Comparison of ENCODE assay signal across 14 cellular contexts in genomic region chr3:66476852-66477381, GRCh38. TPM values are rescaled to one million over a fixed set of nuclear protein-coding genes. Genes with fewer than 3 reads are reported as not detected.
DNase-seq lines count a peak whose midpoint lies in the region; ATAC-seq and TF ChIP-seq lines count a peak whose summit lies in the region.
"Had no signal": no experiment of that assay in that cellular context is flagged by ENCODE, and none has a peak within 500 bp of the region (broad histone marks: within the 10 kb centered on the region; RNA-seq: fewer than 3 reads in every experiment).

No MANE protein-coding gene starts in this region.

- DNase-seq in Caco-2 (peak in 1 of 2 experiments; percentile 35), NCI-H526 treated with DMSO at 0.1 percent for 48 hours (lab: John Stamatoyannopoulos, UW) (peak; percentile 30), prostate gland (ENCODE audit: low spot score) (no peak), activated gamma-delta T cell (lab: John Stamatoyannopoulos, UW) (no peak), HCEC 1CT (no peak), UCSD-AML1 (lab: John Stamatoyannopoulos, UW; ENCODE audit: unreplicated experiment) (no peak)
- no peak for DNase-seq in activated CD4-positive, alpha-beta memory T cell treated with anti-CD3 and anti-CD28 coated beads for 36 hours
- DNase-seq: activated CD8-positive, alpha-beta T cell treated with anti-CD3 and anti-CD28 coated beads, Interleukin-2, amount 10 ng/mL, durations not matched to agents 7 days and 5 days; CD4-positive, alpha-beta memory T cell; NCI-H2029; psoas muscle; SK-N-SH; trophoblast cell had no signal

- H3K4me1 Mint-ChIP-seq in Caco-2 (ENCODE audit: low read depth, unreplicated experiment) = peaks cover 32% of the 10 kb centered on the region
- H3K4me1 Mint-ChIP-seq in activated CD4-positive, alpha-beta memory T cell treated with anti-CD3 and anti-CD28 coated beads for 36 hours (ENCODE audit: low read depth) = peaks cover 23% of the 10 kb centered on the region

- H3K27me3 Mint-ChIP-seq in Caco-2 (ENCODE audit: insufficient read depth, unreplicated experiment) = no peaks in the 10 kb centered on the region
- no peaks in the 10 kb centered on the region for H3K27me3 Mint-ChIP-seq in activated CD4-positive, alpha-beta memory T cell treated with anti-CD3 and anti-CD28 coated beads for 36 hours
- H3K27me3 Mint-ChIP-seq: CD4-positive, alpha-beta memory T cell had no signal

- POLR2A ChIA-PET in Caco-2 (lab: Charles Lee) = no interaction called here
- POLR2A ChIA-PET in activated CD4-positive, alpha-beta memory T cell treated with anti-CD3 and anti-CD28 coated beads for 36 hours (lab: Charles Lee) = no interaction called here

- H3K27me3 ChIP-seq in Caco-2 (replicated peaks; ENCODE audit: control insufficient read depth, insufficient read depth, low read length) (no peaks in the 10 kb centered on the region), gastroesophageal sphincter (no peaks in the 10 kb centered on the region), prostate gland (replicated peaks; ENCODE audit: insufficient read depth) (no peaks in the 10 kb centered on the region)

- intact Hi-C loops in Caco-2 (cut with micrococcal nuclease; ENCODE audit: unreplicated experiment) (no loop called here), prostate gland (cut with DNase I) (no loop called here)
- intact Hi-C loops in activated CD4-positive, alpha-beta memory T cell treated with anti-CD3 and anti-CD28 coated beads for 36 hours (cut with micrococcal nuclease) = no loop called here

- H3K9me3 ChIP-seq in Caco-2 (no peaks in the 10 kb centered on the region), gastroesophageal sphincter (no peaks in the 10 kb centered on the region), prostate gland (no peaks in the 10 kb centered on the region)
- H3K9me3 ChIP-seq: psoas muscle, SK-N-SH had no signal

- BruUV-seq in Caco-2 (replicated peaks; lab: Mats Ljungman, UMichigan) = TSS peak; percentile 25

- H3K4me3 ChIP-seq in Caco-2 (ENCODE audit: low read depth, low read length) = no peak overlapping the region
- no peak overlapping the region for H3K4me3 ChIP-seq in gastroesophageal sphincter
- no peak overlapping the region for H3K4me3 ChIP-seq in prostate gland
- H3K4me3 ChIP-seq: psoas muscle had no signal

- CTCF ChIA-PET in Caco-2 (lab: Charles Lee) = no interaction called here
- CTCF ChIA-PET in activated CD4-positive, alpha-beta memory T cell treated with anti-CD3 and anti-CD28 coated beads for 36 hours (lab: Charles Lee) = no interaction called here

- no peak for TF ChIP-seq EP300 in gastroesophageal sphincter (IDR thresholded peaks at IDR 0.05)

- H3K27ac ChIP-seq in gastroesophageal sphincter = peak overlapping the region in 2 of 4 donors; percentile 93 to 99
- peak overlapping the region; percentile 56 to 97 for H3K27ac ChIP-seq in prostate gland
- H3K27ac ChIP-seq: psoas muscle had no signal

- TF ChIP-seq POLR2A in gastroesophageal sphincter (IDR thresholded peaks at IDR 0.05) (no peak), prostate gland (IDR thresholded peaks at IDR 0.05) (no peak)

- H3K36me3 Mint-ChIP-seq in Caco-2 (ENCODE audit: insufficient read depth, unreplicated experiment) = no peaks in the 10 kb centered on the region
- peaks cover 8% of the 10 kb centered on the region for H3K36me3 Mint-ChIP-seq in activated CD4-positive, alpha-beta memory T cell treated with anti-CD3 and anti-CD28 coated beads for 36 hours

- no peaks in the 10 kb centered on the region for H3K36me3 ChIP-seq in Caco-2 (ENCODE audit: control insufficient read depth, insufficient read depth, low read length)
- H3K36me3 ChIP-seq in gastroesophageal sphincter = no peaks in the 10 kb centered on the region
- H3K36me3 ChIP-seq in prostate gland = no peaks in the 10 kb centered on the region

- H3K9me3 Mint-ChIP-seq in Caco-2 (ENCODE audit: unreplicated experiment) = no peaks in the 10 kb centered on the region
- H3K9me3 Mint-ChIP-seq in activated CD4-positive, alpha-beta memory T cell treated with anti-CD3 and anti-CD28 coated beads for 36 hours = peaks cover 9% of the 10 kb centered on the region
- H3K9me3 Mint-ChIP-seq: CD4-positive, alpha-beta memory T cell had no signal

- WGBS in gastroesophageal sphincter (ENCODE audit: low coverage in 1 of 2), 2 donors = 49 to 53% methylated on average over 9 of the region's 9 CpGs
- WGBS in prostate gland = 65% methylated on average over 9 of the region's 9 CpGs

- no peak for TF ChIP-seq CTCF in Caco-2 (IDR thresholded peaks at IDR 0.05; ENCODE audit: insufficient read depth in 1 of 2, low read depth in 1 of 2, low read length in 1 of 2, severe bottlenecking in 1 of 2, unreplicated experiment in 1 of 2)
- no peak for TF ChIP-seq CTCF in gastroesophageal sphincter (IDR thresholded peaks at IDR 0.05)
- TF ChIP-seq CTCF in prostate gland (IDR thresholded peaks at IDR 0.05) = no peak

- H3K4me3 Mint-ChIP-seq in Caco-2 (ENCODE audit: unreplicated experiment) = peak overlapping the region; percentile 58
- no peak overlapping the region for H3K4me3 Mint-ChIP-seq in activated CD4-positive, alpha-beta memory T cell treated with anti-CD3 and anti-CD28 coated beads for 36 hours
- H3K4me3 Mint-ChIP-seq: activated CD8-positive, alpha-beta T cell treated with anti-CD3 and anti-CD28 coated beads, Interleukin-2, amount 10 ng/mL, durations not matched to agents 7 days and 5 days had no signal

- peak; percentile 14 for ATAC-seq in gastroesophageal sphincter
- ATAC-seq: activated CD8-positive, alpha-beta T cell treated with anti-CD3 and anti-CD28 coated beads, Interleukin-2, amount 10 ng/mL, durations not matched to agents 7 days and 5 days; psoas muscle had no signal

- H3K4me1 ChIP-seq in Caco-2 (peaks cover 97% of the 10 kb centered on the region), gastroesophageal sphincter (peaks cover 34 to 100% (median 56%) of the 10 kb centered on the region in 3 donors), prostate gland (replicated peaks) (peaks cover 59% of the 10 kb centered on the region)

- H3K27ac Mint-ChIP-seq in Caco-2 (ENCODE audit: unreplicated experiment) = no peak overlapping the region
- H3K27ac Mint-ChIP-seq in activated CD4-positive, alpha-beta memory T cell treated with anti-CD3 and anti-CD28 coated beads for 36 hours = no peak overlapping the region
- H3K27ac Mint-ChIP-seq: activated CD8-positive, alpha-beta T cell treated with anti-CD3 and anti-CD28 coated beads, Interleukin-2, amount 10 ng/mL, durations not matched to agents 7 days and 5 days had no signal

RNA-seq across cellular contexts. Expression of gene LRIG1, which starts 23.9 kb away (rescaled TPM):
- total RNA-seq in Caco-2 (2022) = 43.4 and 47.0 TPM in 2 replicates
- 100 to 1,000 TPM; 104 to 217 (median 157) TPM for total RNA-seq in gastroesophageal sphincter
- 100 to 1,000 TPM; 119 to 186 TPM for total RNA-seq in prostate gland
- total RNA-seq in activated CD4-positive, alpha-beta memory T cell treated with anti-CD3 and anti-CD28 coated beads for 36 hours = 10 to 100 TPM; 35.3 to 40.4 TPM
